Comparison of ENCODE assay signal across 1 cellular context in genomic region chr4:154490261-154490588, GRCh38.
TF ChIP-seq lines count a peak whose summit lies in the region.

No MANE protein-coding gene starts in this region.

TF ChIP-seq in WTC11, 78 proteins besides CTCF, POLR2A, EP300 and RAD21 (continued from another document):
- TF ChIP-seq ZNF138 (CRISPR knock-in tag; conservative IDR thresholded peaks at IDR 0.05) (no peak), GABPB1 (CRISPR knock-in tag; IDR thresholded peaks at IDR 0.05) (no peak), MLX (CRISPR knock-in tag; IDR thresholded peaks at IDR 0.05) (no peak), FOXJ3 (CRISPR knock-in tag; IDR thresholded peaks at IDR 0.05; ENCODE audit: borderline replicate concordance) (no peak), OVOL2 (CRISPR knock-in tag; IDR thresholded peaks at IDR 0.05; ENCODE audit: borderline replicate concordance) (no peak), NR3C1 (CRISPR knock-in tag; conservative IDR thresholded peaks at IDR 0.05; ENCODE audit: low read depth) (0 out of 2 replicates have a peak, but pooled peaks have one; percentile 55), ZSCAN18 (CRISPR knock-in tag; IDR thresholded peaks at IDR 0.05) (no peak), PRRX2 (CRISPR knock-in tag; IDR thresholded peaks at IDR 0.05) (no peak), ZNF512 (CRISPR knock-in tag; IDR thresholded peaks at IDR 0.05; ENCODE audit: borderline replicate concordance) (no peak), FOXP4 (CRISPR knock-in tag; IDR thresholded peaks at IDR 0.05) (peak; percentile 28; the same call in 1 of the 2 replicates)
